Comparison of ENCODE assay signal across 15 cellular contexts in genomic region chr2:157593411-157593810, GRCh38. TPM values are rescaled to one million over a fixed set of nuclear protein-coding genes. Genes with fewer than 3 reads are reported as not detected.
DNase-seq lines count a peak whose midpoint lies in the region; ATAC-seq and TF ChIP-seq lines count a peak whose summit lies in the region.
"Had no signal": no experiment of that assay in that cellular context is flagged by ENCODE, and none has a peak within 500 bp of the region (broad histone marks: within the 10 kb centered on the region; RNA-seq: fewer than 3 reads in every experiment).

No MANE protein-coding gene starts in this region.

- no peaks in the 10 kb centered on the region for H3K9me3 Mint-ChIP-seq in neural crest cell
- H3K9me3 Mint-ChIP-seq: CD4-positive, alpha-beta memory T cell; GM23338 had no signal

- no peaks in the 10 kb centered on the region for H3K36me3 Mint-ChIP-seq in neural crest cell (ENCODE audit: low read depth)
- H3K36me3 Mint-ChIP-seq: CD4-positive, alpha-beta memory T cell had no signal

- H3K9me3 ChIP-seq in endocrine pancreas (ENCODE audit: control insufficient read depth, low read length) = no peaks in the 10 kb centered on the region
- H3K9me3 ChIP-seq: BE2C, SJSA1 had no signal

- H3K4me3 ChIP-seq in endocrine pancreas (ENCODE audit: control insufficient read depth, insufficient read depth, low read length) = peak overlapping the region; percentile 78
- H3K4me3 ChIP-seq: GM23338, K562, PC-9, SJSA1 had no signal

- peaks cover 70% of the 10 kb centered on the region for H3K27me3 Mint-ChIP-seq in neural crest cell (ENCODE audit: low read depth)

- no peak overlapping the region for H3K27ac Mint-ChIP-seq in neural crest cell (ENCODE audit: unreplicated experiment)
- H3K27ac Mint-ChIP-seq: CD4-positive, alpha-beta memory T cell; GM23338 had no signal

- H3K27ac ChIP-seq in VCaP = no peak overlapping the region
- H3K27ac ChIP-seq: PC-9, SJSA1 had no signal

- TF ChIP-seq CTCF in VCaP (conservative IDR thresholded peaks at IDR 0.05) = peak; percentile 21; the same call in 1 of the 2 replicates
- peak; percentile 10 for TF ChIP-seq CTCF in neural crest cell (conservative IDR thresholded peaks at IDR 0.05)

- H3K27me3 ChIP-seq in endocrine pancreas (ENCODE audit: control insufficient read depth, insufficient read depth, low read length) = no peaks in the 10 kb centered on the region
- H3K27me3 ChIP-seq: BE2C had no signal

- H3K4me1 Mint-ChIP-seq in neural crest cell = no peaks in the 10 kb centered on the region

- no peak for ATAC-seq in HG02759 (IDR thresholded peaks at IDR 0.05; ENCODE audit: unreplicated experiment)
- ATAC-seq in HG02884 (IDR thresholded peaks at IDR 0.05; ENCODE audit: unreplicated experiment) = no peak
- ATAC-seq: GM23338, K562 had no signal

- peaks cover 30% of the 10 kb centered on the region for H3K4me1 ChIP-seq in endocrine pancreas (ENCODE audit: control insufficient read depth, insufficient read depth, low read length)
- H3K4me1 ChIP-seq: BE2C, SJSA1 had no signal

- DNase-seq in neural crest cell (ENCODE audit: low read depth, low spot score) = no peak
- DNase-seq in T-helper 9 cell = no peak
- no peak for DNase-seq in activated CD4-positive, alpha-beta T cell treated with anti-CD3 and anti-CD28 coated beads for 4 hours
- DNase-seq: BE2C, NCI-H1417 treated with DMSO at 0.1 percent for 48 hours, NCI-H2029, PC-9 had no signal

- no peak overlapping the region for H3K9ac ChIP-seq in endocrine pancreas (ENCODE audit: control insufficient read depth, insufficient read depth, low read length)

- H3K36me3 ChIP-seq in endocrine pancreas (ENCODE audit: control insufficient read depth, insufficient read depth, low read length) = no peaks in the 10 kb centered on the region
- H3K36me3 ChIP-seq: BE2C, SJSA1 had no signal

- no peak overlapping the region for H3K4me3 Mint-ChIP-seq in neural crest cell
- H3K4me3 Mint-ChIP-seq: CD4-positive, alpha-beta memory T cell; GM23338 had no signal

RNA-seq across cellular contexts. Expression of gene ACVR1C, which starts 35.3 kb away (rescaled TPM):
- total RNA-seq in neural crest cell = 0.09 and 0.26 TPM in 2 replicates
- total RNA-seq: SJSA1 had no signal
